ENCODE assay signal across 8 cellular contexts in genomic region chr5:671459-672328, GRCh38. TPM values are rescaled to one million over a fixed set of nuclear protein-coding genes. Genes with fewer than 3 reads are reported as not detected.
DNase-seq lines count a peak whose midpoint lies in the region; ATAC-seq lines count a peak whose summit lies in the region.

No MANE protein-coding gene starts in this region.

- no peak overlapping the region for H3K4ac ChIP-seq in mesenchymal stem cell (ENCODE audit: low read depth in 1 of 2, low read length in 2 of 2)

- 52% methylated on average over 24 of the region's 27 CpGs for WGBS in mesenchymal stem cell

- H3K27me3 Mint-ChIP-seq in activated CD4-positive, alpha-beta memory T cell treated with anti-CD3 and anti-CD28 coated beads, Interleukin-2, amount 10 ng/mL, durations not matched to agents 7 days and 5 days, result peaks cover 5% of the 10 kb centered on the region

- no peaks in the 10 kb centered on the region for H3K9me3 ChIP-seq in mesenchymal stem cell (ENCODE audit: control insufficient read depth, low read length)

- H3K4me1 ChIP-seq in mesenchymal stem cell (ENCODE audit: control insufficient read depth, insufficient read depth, low read depth, low read length), result peaks cover 63% of the 10 kb centered on the region

- H2BK12ac ChIP-seq in mesenchymal stem cell (ENCODE audit: low read length in 2 of 2), result no peak overlapping the region

- peak overlapping the region; percentile 89 for H3K9ac ChIP-seq in mesenchymal stem cell (ENCODE audit: low read length)

- H2AFZ ChIP-seq in mesenchymal stem cell (ENCODE audit: low read depth, low read length), result no peak overlapping the region

- no peak overlapping the region for H3K4me2 ChIP-seq in mesenchymal stem cell (ENCODE audit: low read length, poor library complexity, severe bottlenecking)

- H3K27ac ChIP-seq in mesenchymal stem cell (ENCODE audit: low read length, poor library complexity, severe bottlenecking), result no peak overlapping the region

- H3K9me3 Mint-ChIP-seq in activated CD4-positive, alpha-beta memory T cell treated with anti-CD3 and anti-CD28 coated beads, Interleukin-2, amount 10 ng/mL, durations not matched to agents 7 days and 5 days, result no peaks in the 10 kb centered on the region

- peaks cover 5% of the 10 kb centered on the region for H3K36me3 Mint-ChIP-seq in activated CD4-positive, alpha-beta memory T cell treated with anti-CD3 and anti-CD28 coated beads, Interleukin-2, amount 10 ng/mL, durations not matched to agents 7 days and 5 days (ENCODE audit: low read depth)

- no peak overlapping the region for H3K14ac ChIP-seq in mesenchymal stem cell (ENCODE audit: low read length in 2 of 2)

- H2BK5ac ChIP-seq in mesenchymal stem cell (ENCODE audit: low read depth, low read length, poor library complexity, severe bottlenecking), result no peak overlapping the region

- POLR2A ChIA-PET in activated CD4-positive, alpha-beta memory T cell treated with anti-CD3 and anti-CD28 coated beads, Interleukin-2, amount 10 ng/mL, durations not matched to agents 7 days and 5 days (lab: Charles Lee), result no interaction called here

- peak overlapping the region; percentile 40 for H4K8ac ChIP-seq in mesenchymal stem cell (ENCODE audit: low read length)

- ATAC-seq in GM18498 (IDR thresholded peaks at IDR 0.05; ENCODE audit: unreplicated experiment), result peak; percentile 80
- ATAC-seq in HG03103 (IDR thresholded peaks at IDR 0.05; ENCODE audit: low read depth, unreplicated experiment), result peak; percentile 55
- ATAC-seq in HG02970 (IDR thresholded peaks at IDR 0.05; ENCODE audit: low FRiP score, unreplicated experiment), result no peak

- peak overlapping the region; percentile 15 for H2BK120ac ChIP-seq in mesenchymal stem cell (ENCODE audit: low read depth, low read length)

- H4K91ac ChIP-seq in mesenchymal stem cell (ENCODE audit: low read length), result peak overlapping the region; percentile 69

- no peak overlapping the region for H3K23ac ChIP-seq in mesenchymal stem cell (ENCODE audit: low read length in 2 of 2)

- H3K27ac Mint-ChIP-seq in activated CD4-positive, alpha-beta memory T cell treated with anti-CD3 and anti-CD28 coated beads, Interleukin-2, amount 10 ng/mL, durations not matched to agents 7 days and 5 days, result no peak overlapping the region

- H2BK15ac ChIP-seq in mesenchymal stem cell (ENCODE audit: low read depth, poor library complexity, severe bottlenecking), result no peak overlapping the region

- peaks cover 6% of the 10 kb centered on the region for H3K4me1 Mint-ChIP-seq in activated CD4-positive, alpha-beta memory T cell treated with anti-CD3 and anti-CD28 coated beads, Interleukin-2, amount 10 ng/mL, durations not matched to agents 7 days and 5 days

- no peak overlapping the region for H3K4me3 Mint-ChIP-seq in activated CD4-positive, alpha-beta memory T cell treated with anti-CD3 and anti-CD28 coated beads, Interleukin-2, amount 10 ng/mL, durations not matched to agents 7 days and 5 days

- no peaks in the 10 kb centered on the region for H3K79me1 ChIP-seq in mesenchymal stem cell (replicated peaks; ENCODE audit: low read length, poor library complexity, severe bottlenecking)

- CTCF ChIA-PET in activated CD4-positive, alpha-beta memory T cell treated with anti-CD3 and anti-CD28 coated beads, Interleukin-2, amount 10 ng/mL, durations not matched to agents 7 days and 5 days (lab: Charles Lee), result no interaction called here

- peak overlapping the region in 1 of 2 experiments; percentile 76 for H3K4me3 ChIP-seq in mesenchymal stem cell (ENCODE audit: insufficient read depth in 1 of 2, low read depth in 1 of 2, low read length in 2 of 2)

- H3K18ac ChIP-seq in mesenchymal stem cell (ENCODE audit: low read depth in 1 of 2, low read length in 2 of 2), result peak overlapping the region in 1 of 2 experiments; percentile 17

- DNase-seq in NCI-H510A treated with DMSO at 0.1 percent for 48 hours (lab: John Stamatoyannopoulos, UW) (peak; percentile 81), mesenchymal stem cell (peak; percentile 81)
- peak; percentile 64 for DNase-seq in activated CD4-positive, alpha-beta memory T cell treated with anti-CD3 and anti-CD28 coated beads, Interleukin-2, amount 10 ng/mL, durations not matched to agents 7 days and 5 days
- DNase-seq in effector CD8-positive, alpha-beta T cell (lab: John Stamatoyannopoulos, UW), result peak; percentile 42
- DNase-seq in stimulated activated CD8-positive, alpha-beta memory T cell treated with anti-CD3 and anti-CD28 coated beads, Interleukin-15, amount 100 ng/mL, for 24 hours (ENCODE audit: low read depth), result peak; percentile 32

- H2AK5ac ChIP-seq in mesenchymal stem cell (ENCODE audit: low read length, severe bottlenecking), result no peak overlapping the region

- peaks cover 5 to 15% of the 10 kb centered on the region in 2 experiments for H3K36me3 ChIP-seq in mesenchymal stem cell (ENCODE audit: control insufficient read depth in 1 of 2, insufficient read depth in 2 of 2, low read depth in 1 of 2, low read length in 2 of 2)

- H3K27me3 ChIP-seq in mesenchymal stem cell (ENCODE audit: control insufficient read depth in 1 of 2, insufficient read depth in 1 of 2, low read length in 2 of 2), result peaks cover 8 to 48% of the 10 kb centered on the region in 2 experiments

RNA-seq across cellular contexts. Expression of gene TPPP, which starts 21.5 kb away (rescaled TPM):
- under 1 TPM; 0.10 to 0.15 TPM for total RNA-seq in activated CD4-positive, alpha-beta memory T cell treated with anti-CD3 and anti-CD28 coated beads, Interleukin-2, amount 10 ng/mL, durations not matched to agents 7 days and 5 days
- polyA plus RNA-seq in mesenchymal stem cell (2013, experiment 1 of 2), result 1.9 TPM
- 1.9 TPM for polyA plus RNA-seq in mesenchymal stem cell (2013, experiment 2 of 2)

RNA-seq across cellular contexts. Expression of gene CEP72, which starts 59.6 kb away (rescaled TPM):
- total RNA-seq in activated CD4-positive, alpha-beta memory T cell treated with anti-CD3 and anti-CD28 coated beads, Interleukin-2, amount 10 ng/mL, durations not matched to agents 7 days and 5 days, result 10 to 100 TPM; 24.1 to 24.2 TPM
- polyA plus RNA-seq in mesenchymal stem cell (2013, experiment 1 of 2), result 0.48 TPM
- 0.42 TPM for polyA plus RNA-seq in mesenchymal stem cell (2013, experiment 2 of 2)
